ENCODE assay signal across 8 cellular contexts in the genomic region with DNA sequence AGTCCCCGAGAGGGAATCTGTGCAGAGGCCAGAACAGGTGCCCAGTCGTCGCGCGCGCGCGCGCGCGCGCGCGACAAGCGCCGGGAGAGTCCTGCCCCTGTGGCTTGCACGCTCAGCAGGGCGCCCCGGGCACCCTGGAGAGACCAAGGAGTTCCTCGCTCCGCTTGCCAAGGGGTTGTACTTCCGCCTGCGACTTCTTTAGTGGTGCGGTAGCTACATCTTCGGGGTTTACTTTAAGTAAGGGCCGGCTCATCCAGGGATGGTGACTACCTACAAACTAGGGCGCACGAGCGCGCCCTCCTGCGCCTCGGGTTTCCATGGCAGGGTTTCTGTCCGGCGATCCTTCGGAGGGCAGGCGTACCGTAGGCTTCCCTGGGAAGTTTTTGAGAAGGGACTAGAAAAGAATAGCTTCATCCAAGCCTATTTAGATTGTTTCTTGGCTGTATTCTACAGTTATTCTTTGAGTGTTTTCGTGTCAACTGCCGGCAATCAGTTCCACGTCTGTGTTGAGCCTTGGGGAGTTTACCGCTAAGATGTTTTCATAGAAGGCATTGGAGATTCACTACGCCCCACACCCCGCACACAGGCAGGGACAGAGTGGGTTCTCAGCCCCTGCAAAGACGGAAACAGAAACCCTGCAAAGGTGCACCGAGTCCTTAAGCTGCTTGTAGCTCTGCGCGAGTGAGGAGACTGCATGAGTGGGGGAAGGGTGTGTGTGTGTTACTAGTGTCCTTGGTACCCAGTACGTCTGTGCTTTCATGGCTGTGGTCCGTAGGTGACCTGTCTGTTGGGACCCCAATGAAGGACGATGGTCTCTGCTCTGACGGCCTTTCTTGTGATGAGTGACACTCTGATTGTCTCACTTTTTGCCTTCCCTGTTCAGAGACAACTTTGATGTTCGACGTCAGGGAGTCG. TPM values are rescaled to one million over a fixed set of nuclear protein-coding genes. Genes with fewer than 3 reads are reported as not detected.
DNase-seq lines count a peak whose midpoint lies in the region; ATAC-seq and TF ChIP-seq lines count a peak whose summit lies in the region.

No MANE protein-coding gene starts in this region.

- H3K4me3 Mint-ChIP-seq in GM23338 = peak overlapping the region; percentile 77

- 0 out of 2 replicates have a peak, but pooled peaks cover 4% of the 10 kb centered on the region for H3K79me2 ChIP-seq in GM23338 (replicated peaks; ENCODE audit: insufficient read depth)

- ATAC-seq in GM23338 (peak; percentile 6), HG03139 (IDR thresholded peaks at IDR 0.05; ENCODE audit: unreplicated experiment) (no peak), omental fat pad (ENCODE audit: low FRiP score) (no peak)

- H3K9me2 ChIP-seq in GM23338 (ENCODE audit: insufficient read depth) = no peaks in the 10 kb centered on the region

- H4K20me1 ChIP-seq in BLaER1 (peaks cover 82% of the 10 kb centered on the region), GM23338 (replicated peaks; ENCODE audit: insufficient read depth) (no peaks in the 10 kb centered on the region; the same call in 1 of the 2 replicates)

- peaks cover 7% of the 10 kb centered on the region for H3K9me3 Mint-ChIP-seq in GM23338

- no peak overlapping the region for H3K27ac ChIP-seq in BLaER1
- H3K27ac ChIP-seq in GM23338 (ENCODE audit: low read depth) = no peak overlapping the region

- peak; percentile 32 to 49; a peak in 2 of 4 replicates for TF ChIP-seq CTCF in GM23338 (conservative IDR thresholded peaks at IDR 0.05; ENCODE audit: low read depth in 2 of 2)
- no peak for TF ChIP-seq CTCF in choroid plexus epithelial cell (conservative IDR thresholded peaks at IDR 0.05; ENCODE audit: low read depth, low read length)
- TF ChIP-seq CTCF in omental fat pad (IDR thresholded peaks at IDR 0.05) = no peak

- peaks cover 49% of the 10 kb centered on the region for H3K4me1 Mint-ChIP-seq in GM23338

- peak; percentile 85 for DNase-seq in GM23338 (ENCODE audit: low spot score)
- peak; percentile 58 for DNase-seq in OCI-M1 (lab: John Stamatoyannopoulos, UW)
- DNase-seq in choroid plexus epithelial cell (ENCODE audit: low read depth) = peak; percentile 63
- DNase-seq in myocyte (ENCODE audit: low read depth) = peak; percentile 58
- no peak for DNase-seq in GDM1 (lab: John Stamatoyannopoulos, UW)
- no peak for DNase-seq in omental fat pad (ENCODE audit: low spot score)

- H3K4me2 ChIP-seq in BLaER1 = peak overlapping the region; percentile 97
- H3K4me2 ChIP-seq in GM23338 = peak overlapping the region; percentile 100

- H3K36me3 ChIP-seq in BLaER1 (no peaks in the 10 kb centered on the region), GM23338 (ENCODE audit: insufficient read depth) (no peaks in the 10 kb centered on the region)

- H3K27me3 ChIP-seq in BLaER1 (peaks cover 100% of the 10 kb centered on the region), GM23338 (ENCODE audit: insufficient read depth) (peaks cover 92% of the 10 kb centered on the region)

- H3K36me3 Mint-ChIP-seq in GM23338 (ENCODE audit: low read depth) = no peaks in the 10 kb centered on the region; the same call in 2 of the 3 replicates

- H2AFZ ChIP-seq in GM23338 = peak overlapping the region; percentile 72; the same call in 1 of the 2 replicates

- no peak overlapping the region for H3K27ac Mint-ChIP-seq in GM23338

- peak overlapping the region; percentile 68 for H3K4me3 ChIP-seq in BLaER1
- peak overlapping the region; percentile 85 for H3K4me3 ChIP-seq in GM23338
- H3K4me3 ChIP-seq in choroid plexus epithelial cell (ENCODE audit: low read depth, low read length) = peak overlapping the region; percentile 29

- peaks cover 46% of the 10 kb centered on the region for H3K9me3 ChIP-seq in BLaER1

- peaks cover 47% of the 10 kb centered on the region for H3F3A ChIP-seq in GM23338 (replicated peaks; ENCODE audit: low read depth)

- H3K9ac ChIP-seq in BLaER1 = no peak overlapping the region

- H3K27me3 Mint-ChIP-seq in GM23338 (ENCODE audit: insufficient read depth, low read depth, poor library complexity) = peaks cover 90% of the 10 kb centered on the region

- H3K4me1 ChIP-seq in BLaER1 (peaks cover 28% of the 10 kb centered on the region), GM23338 (ENCODE audit: insufficient read depth) (peaks cover 45% of the 10 kb centered on the region)

TF ChIP-seq in GM23338, 12 proteins besides CTCF, POLR2A, EP300 and RAD21:
- TF ChIP-seq ZNF331 (CRISPR knock-in tag; IDR thresholded peaks at IDR 0.05; ENCODE audit: low read depth) = no peak
- TF ChIP-seq EZH2 (IDR thresholded peaks at IDR 0.05; ENCODE audit: low read depth, unreplicated experiment) = peak; percentile 40

RNA-seq across cellular contexts. Expression of a gene that starts 1.7 kb away (rescaled TPM):
- total RNA-seq in GM23338 (2014; rRNA removed; shearing (Covaris generic)) = 2.5 and 2.9 TPM in 2 replicates
- polyA plus RNA-seq in GM23338 (2016; fragmentation: Nextera tagmentation; extraction: Ambion mirVana) = 1.2 and 1.4 TPM in 2 replicates
- 0.40 and 0.94 TPM in 2 replicates for total RNA-seq in myocyte
- polyA plus RNA-seq in myocyte (2012) = 0.86 TPM
- under 1 TPM in 2 of 4 donors, not detected in 2; 0.16 to 0.28 TPM for total RNA-seq in omental fat pad

Comparison
In these comparisons a context has a peak if more than half of its experiments do, and no peak if none do; other contexts are left out.
1. H3K4me3 ChIP-seq: peak in every context shown above with its lines; median percentile 85 in GM23338; 68 in BLaER1; 29 in choroid plexus epithelial cell.
2. DNase-seq: peak in GM23338 (single experiment), OCI-M1 (single experiment), choroid plexus epithelial cell (single experiment) and myocyte (single experiment); none in GDM1 (single experiment) and omental fat pad (single experiment).
3. CTCF ChIP-seq: peak in GM23338 (2 of 2); none in choroid plexus epithelial cell (single experiment) and omental fat pad (0 of 3).